Comparison of ENCODE assay signal across 17 cellular contexts in the genomic region with DNA sequence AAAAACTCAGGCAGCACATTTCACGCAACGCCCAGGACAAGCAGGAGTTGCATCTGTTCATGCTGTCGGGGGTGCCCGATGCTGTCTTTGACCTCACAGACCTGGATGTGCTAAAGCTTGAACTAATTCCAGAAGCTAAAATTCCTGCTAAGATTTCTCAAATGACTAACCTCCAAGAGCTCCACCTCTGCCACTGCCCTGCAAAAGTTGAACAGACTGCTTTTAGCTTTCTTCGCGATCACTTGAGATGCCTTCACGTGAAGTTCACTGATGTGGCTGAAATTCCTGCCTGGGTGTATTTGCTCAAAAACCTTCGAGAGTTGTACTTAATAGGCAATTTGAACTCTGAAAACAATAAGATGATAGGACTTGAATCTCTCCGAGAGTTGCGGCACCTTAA.
DNase-seq lines count a peak whose midpoint lies in the region; ATAC-seq and TF ChIP-seq lines count a peak whose summit lies in the region.
"Had no signal": no experiment of that assay in that cellular context is flagged by ENCODE, and none has a peak within 500 bp of the region (broad histone marks: within the 10 kb centered on the region; RNA-seq: fewer than 3 reads in every experiment).

No MANE protein-coding gene starts in this region.

- CTCF ChIA-PET in CD4-positive, alpha-beta T cell (lab: Charles Lee), result interaction anchor here (2.1 kb wide), 1 partner anchor 91 kb away, joined by 5 read pairs; no protein-coding TSS in a partner anchor
- CTCF ChIA-PET in activated CD8-positive, alpha-beta memory T cell treated with anti-CD3 and anti-CD28 coated beads, Interleukin-2, amount 10 ng/mL, durations not matched to agents 7 days and 5 days (lab: Charles Lee), result no interaction called here

- no peaks in the 10 kb centered on the region for H3K9me3 Mint-ChIP-seq in CD4-positive, alpha-beta T cell
- peaks cover 0 to 3% (median 0%) of the 10 kb centered on the region in 5 experiments for H3K9me3 Mint-ChIP-seq in brain
- H3K9me3 Mint-ChIP-seq in activated CD8-positive, alpha-beta memory T cell treated with anti-CD3 and anti-CD28 coated beads, Interleukin-2, amount 10 ng/mL, durations not matched to agents 7 days and 5 days (ENCODE audit: low read depth), result no peaks in the 10 kb centered on the region
- H3K9me3 Mint-ChIP-seq in activated T-helper 1 cell treated with anti-CD3 and anti-CD28 coated beads, Interleukin-12 subunit alpha, Interleukin-12 subunit beta, Interleukin-2, Interleukin-4 antibody, amounts not matched to agents 30 ng/mL and 10 ng/mL and 1 ng/mL, durations not matched to agents 14 hours and 24 hours and 36 hours, result no peaks in the 10 kb centered on the region

- no peak for TF ChIP-seq CTCF in CD4-positive, alpha-beta T cell (IDR thresholded peaks at IDR 0.05)
- TF ChIP-seq CTCF in brain (conservative IDR thresholded peaks at IDR 0.05) (no peak), left lung (IDR thresholded peaks at IDR 0.05) (no peak)

- no peak overlapping the region for H3K4me3 Mint-ChIP-seq in CD4-positive, alpha-beta T cell
- H3K4me3 Mint-ChIP-seq in brain, result no peak overlapping the region
- H3K4me3 Mint-ChIP-seq in activated CD8-positive, alpha-beta memory T cell treated with anti-CD3 and anti-CD28 coated beads, Interleukin-2, amount 10 ng/mL, durations not matched to agents 7 days and 5 days, result no peak overlapping the region
- H3K4me3 Mint-ChIP-seq in activated T-helper 1 cell treated with anti-CD3 and anti-CD28 coated beads, Interleukin-12 subunit alpha, Interleukin-12 subunit beta, Interleukin-2, Interleukin-4 antibody, amounts not matched to agents 30 ng/mL and 10 ng/mL and 1 ng/mL, durations not matched to agents 14 hours and 24 hours and 36 hours, result no peak overlapping the region
- H3K4me3 Mint-ChIP-seq: CD4-positive, alpha-beta memory T cell had no signal

- no peaks in the 10 kb centered on the region for H3K27me3 Mint-ChIP-seq in CD4-positive, alpha-beta T cell
- H3K27me3 Mint-ChIP-seq in brain, result no peaks in the 10 kb centered on the region
- no peaks in the 10 kb centered on the region for H3K27me3 Mint-ChIP-seq in activated CD8-positive, alpha-beta memory T cell treated with anti-CD3 and anti-CD28 coated beads, Interleukin-2, amount 10 ng/mL, durations not matched to agents 7 days and 5 days
- no peaks in the 10 kb centered on the region for H3K27me3 Mint-ChIP-seq in activated T-helper 1 cell treated with anti-CD3 and anti-CD28 coated beads, Interleukin-12 subunit alpha, Interleukin-12 subunit beta, Interleukin-2, Interleukin-4 antibody, amounts not matched to agents 30 ng/mL and 10 ng/mL and 1 ng/mL, durations not matched to agents 14 hours and 24 hours and 36 hours (ENCODE audit: insufficient read depth)
- H3K27me3 Mint-ChIP-seq: CD4-positive, alpha-beta memory T cell had no signal

- peaks cover 14% of the 10 kb centered on the region for H3K4me1 Mint-ChIP-seq in CD4-positive, alpha-beta T cell (ENCODE audit: low read depth)
- peaks cover 33% of the 10 kb centered on the region for H3K4me1 Mint-ChIP-seq in brain
- H3K4me1 Mint-ChIP-seq in activated CD8-positive, alpha-beta memory T cell treated with anti-CD3 and anti-CD28 coated beads, Interleukin-2, amount 10 ng/mL, durations not matched to agents 7 days and 5 days, result no peaks in the 10 kb centered on the region
- no peaks in the 10 kb centered on the region for H3K4me1 Mint-ChIP-seq in activated T-helper 1 cell treated with anti-CD3 and anti-CD28 coated beads, Interleukin-12 subunit alpha, Interleukin-12 subunit beta, Interleukin-2, Interleukin-4 antibody, amounts not matched to agents 30 ng/mL and 10 ng/mL and 1 ng/mL, durations not matched to agents 14 hours and 24 hours and 36 hours (ENCODE audit: low read depth)

- no peaks in the 10 kb centered on the region for H3K4me1 ChIP-seq in left lung

- no peak for ATAC-seq in CD4-positive, alpha-beta T cell (ENCODE audit: poor library complexity)
- peak; percentile 10 for ATAC-seq in left lung
- no peak for ATAC-seq in activated CD8-positive, alpha-beta memory T cell treated with anti-CD3 and anti-CD28 coated beads, Interleukin-2, amount 10 ng/mL, durations not matched to agents 7 days and 5 days
- ATAC-seq in GM21526 (IDR thresholded peaks at IDR 0.05; ENCODE audit: low FRiP score, unreplicated experiment), result no peak
- ATAC-seq: A549 had no signal

- peak overlapping the region; percentile 41 for H3K27ac Mint-ChIP-seq in CD4-positive, alpha-beta T cell
- peak overlapping the region in 3 of 5 experiments; percentile 63 to 88 (median 76) for H3K27ac Mint-ChIP-seq in brain
- H3K27ac Mint-ChIP-seq in activated CD8-positive, alpha-beta memory T cell treated with anti-CD3 and anti-CD28 coated beads, Interleukin-2, amount 10 ng/mL, durations not matched to agents 7 days and 5 days, result no peak overlapping the region
- no peak overlapping the region for H3K27ac Mint-ChIP-seq in activated T-helper 1 cell treated with anti-CD3 and anti-CD28 coated beads, Interleukin-12 subunit alpha, Interleukin-12 subunit beta, Interleukin-2, Interleukin-4 antibody, amounts not matched to agents 30 ng/mL and 10 ng/mL and 1 ng/mL, durations not matched to agents 14 hours and 24 hours and 36 hours
- H3K27ac Mint-ChIP-seq: CD4-positive, alpha-beta memory T cell had no signal

- peaks cover 57% of the 10 kb centered on the region for H3K36me3 Mint-ChIP-seq in CD4-positive, alpha-beta T cell (ENCODE audit: low read depth)
- H3K36me3 Mint-ChIP-seq in brain, result peaks cover 69% of the 10 kb centered on the region
- peaks cover 34% of the 10 kb centered on the region for H3K36me3 Mint-ChIP-seq in activated CD8-positive, alpha-beta memory T cell treated with anti-CD3 and anti-CD28 coated beads, Interleukin-2, amount 10 ng/mL, durations not matched to agents 7 days and 5 days
- peaks cover 39% of the 10 kb centered on the region for H3K36me3 Mint-ChIP-seq in activated T-helper 1 cell treated with anti-CD3 and anti-CD28 coated beads, Interleukin-12 subunit alpha, Interleukin-12 subunit beta, Interleukin-2, Interleukin-4 antibody, amounts not matched to agents 30 ng/mL and 10 ng/mL and 1 ng/mL, durations not matched to agents 14 hours and 24 hours and 36 hours (ENCODE audit: low read depth)

- H3K9me3 ChIP-seq in CD4-positive, alpha-beta T cell (ENCODE audit: control insufficient read depth, low read length), result no peaks in the 10 kb centered on the region
- no peaks in the 10 kb centered on the region for H3K9me3 ChIP-seq in left lung
- H3K9me3 ChIP-seq: A549 had no signal

- H3K27ac ChIP-seq in CD4-positive, alpha-beta T cell (ENCODE audit: low read depth, low read length), result no peak overlapping the region
- H3K27ac ChIP-seq in left lung, result no peak overlapping the region
- peak overlapping the region; percentile 47 for H3K27ac ChIP-seq in temporal lobe (ENCODE audit: low read depth, low read length)
- H3K27ac ChIP-seq: 22Rv1, C4-2B, HL-60 had no signal

- POLR2A ChIA-PET in CD4-positive, alpha-beta T cell (lab: Charles Lee), result interaction anchor here (1.4 kb wide), 1 partner anchor 88 kb away, joined by 3 read pairs; no protein-coding TSS in a partner anchor

- H3K4me3 ChIP-seq in left lung, result no peak overlapping the region
- H3K4me3 ChIP-seq: A549 had no signal

- peaks cover 0 to 26% of the 10 kb centered on the region in 2 donors for H3K36me3 ChIP-seq in left lung

- no peak for DNase-seq in CD4-positive, alpha-beta T cell
- DNase-seq in left lung, result no peak
- DNase-seq in activated CD8-positive, alpha-beta memory T cell treated with anti-CD3 and anti-CD28 coated beads, Interleukin-2, amount 10 ng/mL, durations not matched to agents 7 days and 5 days, result no peak
- DNase-seq in activated T-helper 1 cell treated with anti-CD3 and anti-CD28 coated beads, Interleukin-12 subunit alpha, Interleukin-12 subunit beta, Interleukin-2, Interleukin-4 antibody, amounts not matched to agents 30 ng/mL and 10 ng/mL and 1 ng/mL, durations not matched to agents 14 hours and 24 hours and 36 hours (ENCODE audit: low spot score), result no peak
- DNase-seq: AML-193; CD4-positive, alpha-beta memory T cell; DMS153; DMS79; GDM1; HCEC 1CT had no signal

- intact Hi-C loops in CD4-positive, alpha-beta T cell (cut with DNase I, micrococcal nuclease), result no loop called here
- intact Hi-C loops in left lung (cut with DNase I), result no loop called here
- intact Hi-C loops in activated T-helper 1 cell treated with anti-CD3 and anti-CD28 coated beads, Interleukin-12 subunit alpha, Interleukin-12 subunit beta, Interleukin-2, Interleukin-4 antibody, amounts not matched to agents 30 ng/mL and 10 ng/mL and 1 ng/mL, durations not matched to agents 14 hours and 24 hours and 36 hours (cut with micrococcal nuclease), result no loop called here

- no peaks in the 10 kb centered on the region for H3K27me3 ChIP-seq in CD4-positive, alpha-beta T cell (ENCODE audit: control insufficient read depth, insufficient read depth, low read length)
- H3K27me3 ChIP-seq in left lung, result no peaks in the 10 kb centered on the region

Comparison
In these comparisons a context has a peak if more than half of its experiments do, and no peak if none do; other contexts are left out.
1. H3K27ac Mint-ChIP-seq: peak in CD4-positive, alpha-beta T cell (single experiment) and brain (3 of 5); none in activated CD8-positive, alpha-beta memory T cell treated with anti-CD3 and anti-CD28 coated beads, Interleukin-2, amount 10 ng/mL, durations not matched to agents 7 days and 5 days (single experiment) and activated T-helper 1 cell treated with anti-CD3 and anti-CD28 coated beads, Interleukin-12 subunit alpha, Interleukin-12 subunit beta, Interleukin-2, Interleukin-4 antibody, amounts not matched to agents 30 ng/mL and 10 ng/mL and 1 ng/mL, durations not matched to agents 14 hours and 24 hours and 36 hours (single experiment).